In genomic region chr12:25971675-25972035, GRCh38 we compare ENCODE assay signal across 24 cellular contexts. TPM values are rescaled to one million over a fixed set of nuclear protein-coding genes. Genes with fewer than 3 reads are reported as not detected.
DNase-seq lines count a peak whose midpoint lies in the region; ATAC-seq and TF ChIP-seq lines count a peak whose summit lies in the region.
"Had no signal": no experiment of that assay in that cellular context is flagged by ENCODE, and none has a peak within 500 bp of the region (broad histone marks: within the 10 kb centered on the region; RNA-seq: fewer than 3 reads in every experiment).

No MANE protein-coding gene starts in this region.

- peak; percentile 30 for ATAC-seq in sciatic nerve
- no peak for ATAC-seq in HG03097 (IDR thresholded peaks at IDR 0.05; ENCODE audit: low FRiP score, unreplicated experiment)
- ATAC-seq: activated T-cell treated with anti-CD3 and anti-CD28 coated beads, Interleukin-2, amount 50 U/mL, for 72 hours; GM12878; HepG2; natural killer cell; pancreas; stimulated activated memory B cell treated with anti-CD40 and anti-IgM and Interleukin-4, amounts not matched to agents 10 μg/mL and 1 μg/mL and 100 μg/mL, for 72 hours had no signal

- peaks cover 49% of the 10 kb centered on the region for H4K20me1 ChIP-seq in hepatocyte (ENCODE audit: insufficient read depth, poor library complexity, severe bottlenecking)

- H3K4me1 ChIP-seq in cardiac muscle cell (ENCODE audit: low read depth) (peaks cover 20% of the 10 kb centered on the region), right atrium auricular region (peaks cover 0 to 83% of the 10 kb centered on the region in 2 donors), hepatocyte (ENCODE audit: insufficient read depth) (peaks cover 12% of the 10 kb centered on the region)

- H3K27me3 Mint-ChIP-seq in activated CD4-positive, alpha-beta memory T cell treated with anti-CD3 and anti-CD28 coated beads for 36 hours: peaks cover 30% of the 10 kb centered on the region

- DNase-seq in cardiac muscle cell (ENCODE audit: low read depth in 1 of 2, low spot score in 1 of 2) (no peak), right atrium auricular region (ENCODE audit: low spot score) (no peak), hepatocyte (ENCODE audit: low spot score) (no peak), sciatic nerve (ENCODE audit: low spot score) (no peak), T-helper 2 cell (no peak), RPMI8226 (no peak)
- DNase-seq in activated CD4-positive, alpha-beta memory T cell treated with anti-CD3 and anti-CD28 coated beads for 36 hours: no peak
- DNase-seq: activated naive CD4-positive, alpha-beta T cell treated with anti-CD3 and anti-CD28 coated beads for 36 hours; activated T-cell treated with anti-CD3 and anti-CD28 coated beads, Interleukin-2, amount 50 U/mL, for 72 hours; DMS79; mesendoderm; natural killer cell; NCI-H1105; NCI-H2029; pancreas; SHP77; stimulated activated CD4-positive, alpha-beta T cell treated with anti-CD3 and anti-CD28 coated beads, Interleukin-2, amount 100 ng/mL, for 24 hours had no signal

- POLR2A ChIA-PET in activated CD4-positive, alpha-beta memory T cell treated with anti-CD3 and anti-CD28 coated beads for 36 hours (lab: Charles Lee): no interaction called here

- H3K9me3 ChIP-seq in cardiac muscle cell (ENCODE audit: low read depth) (no peaks in the 10 kb centered on the region), right atrium auricular region (no peaks in the 10 kb centered on the region), hepatocyte (ENCODE audit: low read depth) (no peaks in the 10 kb centered on the region)
- H3K9me3 ChIP-seq: pancreas had no signal

- no peak overlapping the region for H3K4me3 Mint-ChIP-seq in activated CD4-positive, alpha-beta memory T cell treated with anti-CD3 and anti-CD28 coated beads for 36 hours
- H3K4me3 Mint-ChIP-seq: activated naive CD4-positive, alpha-beta T cell treated with anti-CD3 and anti-CD28 coated beads for 36 hours; activated T-cell treated with anti-CD3 and anti-CD28 coated beads, Interleukin-2, amount 50 U/mL, for 72 hours; B cell; natural killer cell; stimulated activated memory B cell treated with anti-CD40 and anti-IgM and Interleukin-4, amounts not matched to agents 10 μg/mL and 1 μg/mL and 100 μg/mL, for 72 hours had no signal

- H3K4me1 Mint-ChIP-seq in activated CD4-positive, alpha-beta memory T cell treated with anti-CD3 and anti-CD28 coated beads for 36 hours (ENCODE audit: low read depth): no peaks in the 10 kb centered on the region
- H3K4me1 Mint-ChIP-seq: B cell, natural killer cell had no signal

- no peak overlapping the region for H2AFZ ChIP-seq in hepatocyte

- H3K4me2 ChIP-seq in hepatocyte: no peak overlapping the region

- TF ChIP-seq CTCF in cardiac muscle cell (IDR thresholded peaks at IDR 0.05; ENCODE audit: low read depth, low read length): no peak
- no peak for TF ChIP-seq CTCF in right atrium auricular region (IDR thresholded peaks at IDR 0.05)
- peak; percentile 0 for TF ChIP-seq CTCF in hepatocyte (IDR thresholded peaks at IDR 0.05; ENCODE audit: poor library complexity)

- no peaks in the 10 kb centered on the region for H3K36me3 Mint-ChIP-seq in activated CD4-positive, alpha-beta memory T cell treated with anti-CD3 and anti-CD28 coated beads for 36 hours
- H3K36me3 Mint-ChIP-seq: natural killer cell; stimulated activated memory B cell treated with anti-CD40 and anti-IgM and Interleukin-4, amounts not matched to agents 10 μg/mL and 1 μg/mL and 100 μg/mL, for 72 hours had no signal

- H3K36me3 ChIP-seq in cardiac muscle cell (no peaks in the 10 kb centered on the region), right atrium auricular region (no peaks in the 10 kb centered on the region), hepatocyte (replicated peaks; ENCODE audit: insufficient read depth, low read depth) (no peaks in the 10 kb centered on the region)
- H3K36me3 ChIP-seq: pancreas had no signal

- peak overlapping the region; percentile 47 for H3K27ac ChIP-seq in cardiac muscle cell
- no peak overlapping the region for H3K27ac ChIP-seq in right atrium auricular region
- H3K27ac ChIP-seq in hepatocyte: peak overlapping the region; percentile 34
- H3K27ac ChIP-seq: epithelial cell of prostate, pancreas had no signal

- no peak overlapping the region for H3K27ac Mint-ChIP-seq in activated CD4-positive, alpha-beta memory T cell treated with anti-CD3 and anti-CD28 coated beads for 36 hours
- H3K27ac Mint-ChIP-seq: activated naive CD4-positive, alpha-beta T cell treated with anti-CD3 and anti-CD28 coated beads for 36 hours; activated T-cell treated with anti-CD3 and anti-CD28 coated beads, Interleukin-2, amount 50 U/mL, for 72 hours; B cell; natural killer cell; stimulated activated memory B cell treated with anti-CD40 and anti-IgM and Interleukin-4, amounts not matched to agents 10 μg/mL and 1 μg/mL and 100 μg/mL, for 72 hours had no signal

- no peaks in the 10 kb centered on the region for H3K27me3 ChIP-seq in cardiac muscle cell
- H3K27me3 ChIP-seq in right atrium auricular region: no peaks in the 10 kb centered on the region
- no peaks in the 10 kb centered on the region for H3K27me3 ChIP-seq in hepatocyte
- H3K27me3 ChIP-seq: pancreas had no signal

- no peaks in the 10 kb centered on the region for H3K9me2 ChIP-seq in hepatocyte (replicated peaks; ENCODE audit: insufficient read depth)

- intact Hi-C loops in sciatic nerve (cut with DNase I): no loop called here
- intact Hi-C loops in activated CD4-positive, alpha-beta memory T cell treated with anti-CD3 and anti-CD28 coated beads for 36 hours (cut with micrococcal nuclease): no loop called here

- peaks cover 100% of the 10 kb centered on the region for H3K79me2 ChIP-seq in hepatocyte

- 80% methylated on average over 2 of the region's 2 CpGs for WGBS in hepatocyte (ENCODE audit: low lambda C conversion rate, missing lambda C conversion rate)

- CTCF ChIA-PET in activated CD4-positive, alpha-beta memory T cell treated with anti-CD3 and anti-CD28 coated beads for 36 hours (lab: Charles Lee): no interaction called here

- H3K9me3 Mint-ChIP-seq in activated CD4-positive, alpha-beta memory T cell treated with anti-CD3 and anti-CD28 coated beads for 36 hours: no peaks in the 10 kb centered on the region
- H3K9me3 Mint-ChIP-seq: activated naive CD4-positive, alpha-beta T cell treated with anti-CD3 and anti-CD28 coated beads for 36 hours; activated T-cell treated with anti-CD3 and anti-CD28 coated beads, Interleukin-2, amount 50 U/mL, for 72 hours; natural killer cell; stimulated activated memory B cell treated with anti-CD40 and anti-IgM and Interleukin-4, amounts not matched to agents 10 μg/mL and 1 μg/mL and 100 μg/mL, for 72 hours had no signal

- H3K4me3 ChIP-seq in cardiac muscle cell (no peak overlapping the region), right atrium auricular region (no peak overlapping the region), hepatocyte (no peak overlapping the region)
- H3K4me3 ChIP-seq: GM12878, pancreas, skin epidermis had no signal

RNA-seq across cellular contexts. Expression of gene RASSF8, which starts 13.2 kb away (rescaled TPM):
- total RNA-seq in cardiac muscle cell (30.6 and 56.4 TPM in 2 replicates), right atrium auricular region (10 to 100 TPM; 44.4 to 67.4 TPM), hepatocyte (46.2 and 46.9 TPM in 2 replicates), sciatic nerve (132 TPM)
- polyA plus RNA-seq in cardiac muscle cell (25.2 and 28.7 TPM in 2 replicates), hepatocyte (20.3 and 24.6 TPM in 2 replicates)
- total RNA-seq in activated CD4-positive, alpha-beta memory T cell treated with anti-CD3 and anti-CD28 coated beads for 36 hours: under 1 TPM; 0.26 to 0.29 TPM

Comparison
In these comparisons a context has a peak if more than half of its experiments do, and no peak if none do; other contexts are left out.
1. H3K27ac ChIP-seq: peak in cardiac muscle cell (single experiment) and hepatocyte (single experiment); none in right atrium auricular region (0 of 2).
2. RNA of gene RASSF8, which starts 13.2 kb away (total RNA-seq): 132 TPM in sciatic nerve (single experiment), 44.4 to 67.4 TPM in right atrium auricular region, 30.6 to 56.4 TPM in cardiac muscle cell and 46.2 to 46.9 TPM in hepatocyte; 0.26 to 0.29 TPM in activated CD4-positive, alpha-beta memory T cell treated with anti-CD3 and anti-CD28 coated beads for 36 hours; every median in the first group is over 10 times any median in the second.